In genomic region chr9:70406446-70406862, GRCh38 we compare ENCODE assay signal across 8 cellular contexts. TPM values are rescaled to one million over a fixed set of nuclear protein-coding genes. Genes with fewer than 3 reads are reported as not detected.
A peak's percentile ranks its signal among the peaks of the same experiment; 100 is the strongest.
DNase-seq lines count a peak whose midpoint lies in the region; ATAC-seq and TF ChIP-seq lines count a peak whose summit lies in the region.

No MANE protein-coding gene starts in this region.

- H3K79me1 ChIP-seq in IMR-90 (ENCODE audit: low read depth in 1 of 2, low read length in 2 of 2) = peaks cover 6 to 81% of the 10 kb centered on the region in 2 experiments; a peak in 2 of 4 replicates

- peak overlapping the region; percentile 92 for H2BK5ac ChIP-seq in IMR-90 (ENCODE audit: low read depth, low read length, poor library complexity, severe bottlenecking)

- H2BK20ac ChIP-seq in IMR-90 (ENCODE audit: low read depth, low read length) = peak overlapping the region; percentile 86

- H3K27ac ChIP-seq in IMR-90 (ENCODE audit: insufficient read depth, low read length) (peak overlapping the region; percentile 90), angular gyrus (ENCODE audit: low read depth, low read length) (peak overlapping the region; percentile 58), liver (ENCODE audit: low read depth in 1 of 2, low read length in 2 of 2) (peak overlapping the region; percentile 0 to 35)

- intact Hi-C loops in IMR-90 (cut with micrococcal nuclease) (loop anchor here (5.0 kb wide), 1 partner anchor 284 kb away; no protein-coding TSS in a partner anchor), left colon (cut with DNase I, micrococcal nuclease) (no loop called here)

- CTCF ChIA-PET in IMR-90 (lab: Yijun Ruan, JAX) = interaction anchor here (0.7 kb wide), 1 partner anchor 1289 kb away, joined by 3 read pairs; no protein-coding TSS in a partner anchor

- DNase-seq in GM13976 (ENCODE audit: low spot score) (peak; percentile 43), IMR-90 (peak; percentile 62), superior temporal gyrus (ENCODE audit: extremely low spot score) (peak; percentile 69), left colon (no peak), epidermal melanocyte (ENCODE audit: insufficient read length, low spot score) (no peak)

- in situ Hi-C loops in GM13976 (cut with MboI; ENCODE audit: low sequenced_read_pairs, unreplicated experiment) (no loop called here), IMR-90 (cut with MboI; ENCODE audit: low sequenced_read_pairs) (loop anchor here (5.0 kb wide), 1 partner anchor 54 kb away; no protein-coding TSS in a partner anchor)

- H2BK15ac ChIP-seq in IMR-90 (ENCODE audit: low read depth, low read length) = peak overlapping the region; percentile 29; the same call in 1 of the 3 replicates

- H2AK9ac ChIP-seq in IMR-90 (replicated peaks; ENCODE audit: low read depth, low read length, poor library complexity) = no peak overlapping the region

- H3K27me3 ChIP-seq in IMR-90 (ENCODE audit: control insufficient read depth, insufficient read depth, low read length) = no peaks in the 10 kb centered on the region
- H3K27me3 ChIP-seq in liver (ENCODE audit: control insufficient read depth in 4 of 4, insufficient read depth in 4 of 4, low read length in 3 of 4) = no peaks in the 10 kb centered on the region

- peak overlapping the region; percentile 60 for H2AFZ ChIP-seq in IMR-90 (replicated peaks; ENCODE audit: low read length, poor library complexity)

- H3K4me2 ChIP-seq in IMR-90 (ENCODE audit: low read depth, low read length) = peak overlapping the region; percentile 59

- peak overlapping the region; percentile 37 to 77; a peak in 3 of 4 replicates for H4K8ac ChIP-seq in IMR-90 (ENCODE audit: low read depth in 2 of 2, low read length in 2 of 2)

- 0 out of 2 replicates have a peak, but pooled peaks cover 3% of the 10 kb centered on the region for H3K36me3 ChIP-seq in IMR-90 (ENCODE audit: control insufficient read depth, insufficient read depth, low read length)
- H3K36me3 ChIP-seq in liver (ENCODE audit: control insufficient read depth in 4 of 4, insufficient read depth in 3 of 4, low read depth in 1 of 4, low read length in 3 of 4) = peaks cover 0 to 5% (median 0%) of the 10 kb centered on the region in 4 donors

- H3K4me1 ChIP-seq in IMR-90 (ENCODE audit: control insufficient read depth, insufficient read depth, low read length) (peaks cover 34% of the 10 kb centered on the region), liver (ENCODE audit: control insufficient read depth in 4 of 4, insufficient read depth in 4 of 4, low read length in 3 of 4) (peaks cover 21 to 74% (median 43%) of the 10 kb centered on the region in 4 donors)

- H3K9me1 ChIP-seq in IMR-90 (ENCODE audit: insufficient read depth, low read length) = peaks cover 35% of the 10 kb centered on the region

- H3K4me3 ChIP-seq in IMR-90 (ENCODE audit: insufficient read depth, low read depth, low read length) = no peak overlapping the region
- H3K4me3 ChIP-seq in liver (ENCODE audit: low read depth in 1 of 3, low read length in 3 of 3) = no peak overlapping the region

- H3K23ac ChIP-seq in IMR-90 (ENCODE audit: low read depth, low read length) = peak overlapping the region; percentile 83

- POLR2A ChIA-PET in IMR-90 (lab: Charles Lee; ENCODE audit: unreplicated experiment) = interaction anchor here (0.6 kb wide), 1 partner anchor 188 kb away, joined by 3 read pairs; no protein-coding TSS in a partner anchor

- ATAC-seq in GM21526 (IDR thresholded peaks at IDR 0.05; ENCODE audit: low FRiP score, unreplicated experiment) = peak; percentile 52
- no peak for ATAC-seq in IMR-90 (ENCODE audit: low read depth)
- no peak for ATAC-seq in left colon

- peak overlapping the region; percentile 94 for H2BK120ac ChIP-seq in IMR-90 (ENCODE audit: low read depth, low read length)

- H3K9me3 ChIP-seq in IMR-90 (ENCODE audit: control insufficient read depth, insufficient read depth, low read length) (no peaks in the 10 kb centered on the region), liver (ENCODE audit: control insufficient read depth in 4 of 4, low read length in 3 of 4) (no peaks in the 10 kb centered on the region)

- H3K9ac ChIP-seq in IMR-90 (ENCODE audit: low read depth, low read length) (peak overlapping the region; percentile 47; the same call in 1 of the 2 replicates), liver (ENCODE audit: low read depth in 1 of 2, low read length in 2 of 2) (no peak overlapping the region)

- BruUV-seq in IMR-90 (replicated peaks; lab: Mats Ljungman, UMichigan) = no TSS peak

- TF ChIP-seq RAD21 in IMR-90 (IDR thresholded peaks at IDR 0.05; ENCODE audit: low read length) = no peak
- no peak for TF ChIP-seq RAD21 in liver (IDR thresholded peaks at IDR 0.05)

- dilution Hi-C loops in IMR-90 (cut with HindIII; ENCODE audit: low sequenced_read_pairs, unreplicated experiment) = no loop called here

- 0 out of 2 replicates have a peak overlapping the region, but pooled peaks have one; percentile 8 for H3K56ac ChIP-seq in IMR-90 (ENCODE audit: extremely low read depth, insufficient read depth, low read length)

- H4K5ac ChIP-seq in IMR-90 (ENCODE audit: low read depth, low read length) = peak overlapping the region; percentile 77

- no CpG with 5 or more reads among the region's 6 CpGs for WGBS in IMR-90 (ENCODE audit: extremely low coverage in 2 of 2, insufficient read length in 1 of 2), 2 experiments
- WGBS in liver = 65% methylated on average over 6 of the region's 6 CpGs

- TF ChIP-seq POLR2A in IMR-90 (IDR thresholded peaks at IDR 0.05; ENCODE audit: low read depth, low read length) = peak; percentile 13; the same call in 1 of the 2 replicates

- H4K20me1 ChIP-seq in IMR-90 (ENCODE audit: insufficient read depth, low read length) = peaks cover 48% of the 10 kb centered on the region; the same call in 1 of the 2 replicates

- H4K91ac ChIP-seq in IMR-90 (ENCODE audit: insufficient read depth, low read depth, low read length) = peak overlapping the region; percentile 81

- peak overlapping the region; percentile 87 for H2AK5ac ChIP-seq in IMR-90 (ENCODE audit: low read depth, low read length)

- H3K4ac ChIP-seq in IMR-90 (ENCODE audit: low read depth, low read length) = peak overlapping the region; percentile 89

- peak overlapping the region; percentile 72 for H3K18ac ChIP-seq in IMR-90 (ENCODE audit: low read depth, low read length)

- peak overlapping the region; percentile 70 for H3K14ac ChIP-seq in IMR-90 (replicated peaks; ENCODE audit: low read depth, low read length)

- peak; percentile 13 for TF ChIP-seq CTCF in GM13976 (IDR thresholded peaks at IDR 0.05; ENCODE audit: borderline replicate concordance, control extremely low read depth, extremely low read depth, insufficient read depth, missing control alignments)
- TF ChIP-seq CTCF in IMR-90 (conservative IDR thresholded peaks at IDR 0.05; ENCODE audit: low read depth, low read length) = no peak
- no peak for TF ChIP-seq CTCF in liver (IDR thresholded peaks at IDR 0.05; ENCODE audit: low read depth, low read length, missing input control)

TF ChIP-seq in IMR-90, 13 proteins besides CTCF, POLR2A, EP300 and RAD21:
- no peak for TF ChIP-seq ELK1 (IDR thresholded peaks at IDR 0.05; ENCODE audit: borderline replicate concordance, low read depth, low read length)
- no peak for TF ChIP-seq RFX5 (IDR thresholded peaks at IDR 0.05; ENCODE audit: low read depth, low read length)
- no peak for TF ChIP-seq BHLHE40 (IDR thresholded peaks at IDR 0.05; ENCODE audit: low read depth, low read length)
- TF ChIP-seq USF2 (IDR thresholded peaks at IDR 0.05; ENCODE audit: low read depth, low read length) = no peak

TF ChIP-seq in liver, 16 proteins besides CTCF, POLR2A, EP300 and RAD21 (continues in another document):
- no peak for TF ChIP-seq REST (IDR thresholded peaks at IDR 0.05)
- no peak for TF ChIP-seq GABPA (IDR thresholded peaks at IDR 0.05 in 1 of 2, conservative IDR thresholded peaks at IDR 0.05 in 1 of 2)
- no peak for TF ChIP-seq FOXA1 (IDR thresholded peaks at IDR 0.05)
- no peak for TF ChIP-seq YY1 (IDR thresholded peaks at IDR 0.05)
- TF ChIP-seq HNF4G (IDR thresholded peaks at IDR 0.05) = no peak
- TF ChIP-seq JUND (IDR thresholded peaks at IDR 0.05) = no peak
- no peak for TF ChIP-seq TAF1 (conservative IDR thresholded peaks at IDR 0.05)
- no peak for TF ChIP-seq NR2F2 (IDR thresholded peaks at IDR 0.05)
- TF ChIP-seq, protein P1, sequence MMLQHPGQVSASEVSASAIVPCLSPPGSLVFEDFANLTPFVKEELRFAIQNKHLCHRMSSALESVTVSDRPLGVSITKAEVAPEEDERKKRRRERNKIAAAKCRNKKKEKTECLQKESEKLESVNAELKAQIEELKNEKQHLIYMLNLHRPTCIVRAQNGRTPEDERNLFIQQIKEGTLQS (IDR thresholded peaks at IDR 0.05) = no peak
- TF ChIP-seq SP1 (IDR thresholded peaks at IDR 0.05) = no peak
- TF ChIP-seq RXRA (IDR thresholded peaks at IDR 0.05) = no peak

RNA-seq across cellular contexts. Expression of gene KLF9, which starts 8.0 kb away (rescaled TPM):
- 7.5 and 11.4 TPM in 2 replicates for total RNA-seq in IMR-90 (2012; rRNA removed)
- polyA plus RNA-seq in IMR-90 (2012; rRNA removed) = 4.1 and 4.3 TPM in 2 replicates
- polyA plus RNA-seq in IMR-90 (2012; cell fraction: cytosol; rRNA removed) = 3.1 and 9.3 TPM in 2 replicates
- 10.6 and 22.1 TPM in 2 replicates for polyA plus RNA-seq in IMR-90 (2012; cell fraction: nucleus; rRNA removed; ENCODE audit: low replicate concordance)
- 10 to 100 TPM in 1 of 2 donors, 1 to 10 TPM in 1; 2.2 to 77.0 TPM for total RNA-seq in liver
- 10 to 100 TPM; 15.0 to 18.4 TPM for polyA plus RNA-seq in liver
- total RNA-seq in left colon = 10 to 100 TPM; 26.7 to 55.2 TPM

Comparison
In these comparisons a context has a peak if more than half of its experiments do, and no peak if none do; other contexts are left out.
1. DNase-seq: peak in GM13976 (single experiment), IMR-90 (single experiment) and superior temporal gyrus (single experiment); none in left colon (0 of 2) and epidermal melanocyte (single experiment).
2. H3K27ac ChIP-seq: peak in every context shown above with its lines; median percentile 90 in IMR-90; 58 in angular gyrus; 18 in liver.